Comparison of ENCODE assay signal across 9 cellular contexts in genomic region chr7:131011437-131011752, GRCh38.
A peak's percentile ranks its signal among the peaks of the same experiment; 100 is the strongest.
DNase-seq lines count a peak whose midpoint lies in the region; ATAC-seq and TF ChIP-seq lines count a peak whose summit lies in the region.
"Had no signal": no experiment of that assay in that cellular context is flagged by ENCODE, and none has a peak within 500 bp of the region (broad histone marks: within the 10 kb centered on the region; RNA-seq: fewer than 3 reads in every experiment).

No MANE protein-coding gene starts in this region.

- no peak for ATAC-seq in GM21717 (IDR thresholded peaks at IDR 0.05; ENCODE audit: unreplicated experiment)

- H3K4me3 ChIP-seq in SK-N-MC (peak overlapping the region; percentile 65), sigmoid colon (no peak overlapping the region), SJCRH30 (no peak overlapping the region)

- DNase-seq in H4 (ENCODE audit: low spot score) (peak; percentile 36), SK-N-MC (ENCODE audit: low read depth, low spot score) (no peak), epithelial cell of prostate (ENCODE audit: low read depth, low spot score) (no peak), sigmoid colon (no peak), SJCRH30 (no peak), NOMO-1 treated with dmso at 0.1 percent for 144 hours (lab: John Stamatoyannopoulos, UW; ENCODE audit: unreplicated experiment) (no peak), OCI-M2 (lab: John Stamatoyannopoulos, UW; ENCODE audit: unreplicated experiment) (no peak)
- DNase-seq: NCI-H69 had no signal

- no peaks in the 10 kb centered on the region for H3K36me3 ChIP-seq in SK-N-MC (ENCODE audit: insufficient read depth, low read length)
- H3K36me3 ChIP-seq in sigmoid colon, result no peaks in the 10 kb centered on the region
- no peaks in the 10 kb centered on the region for H3K36me3 ChIP-seq in SJCRH30

- intact Hi-C loops in sigmoid colon (cut with DNase I), result no loop called here

- H3K27me3 ChIP-seq in sigmoid colon (no peaks in the 10 kb centered on the region), SJCRH30 (no peaks in the 10 kb centered on the region)

- 53 to 80% methylated on average over 4 of the region's 4 CpGs for WGBS in sigmoid colon, 2 donors

- no peak for TF ChIP-seq CTCF in sigmoid colon (IDR thresholded peaks at IDR 0.05)

- H3K9me3 ChIP-seq in SK-N-MC (ENCODE audit: low read depth, low read length) (no peaks in the 10 kb centered on the region), sigmoid colon (no peaks in the 10 kb centered on the region), SJCRH30 (replicated peaks) (no peaks in the 10 kb centered on the region)

- peaks cover 0 to 99% (median 87%) of the 10 kb centered on the region in 4 donors for H3K4me1 ChIP-seq in sigmoid colon
- H3K4me1 ChIP-seq in SJCRH30, result peaks cover 22% of the 10 kb centered on the region

- H3K27ac ChIP-seq in SK-N-MC (peak overlapping the region; percentile 100), epithelial cell of prostate (peak overlapping the region; percentile 15), sigmoid colon (peak overlapping the region; percentile 39 to 75 (median 66)), SJCRH30 (no peak overlapping the region)

- TF ChIP-seq EP300 in sigmoid colon (IDR thresholded peaks at IDR 0.05), result no peak

- TF ChIP-seq POLR2A in sigmoid colon (IDR thresholded peaks at IDR 0.05), result no peak

- H3K9ac ChIP-seq in SK-N-MC (ENCODE audit: insufficient read length), result peak overlapping the region; percentile 74
